ENCODE assay signal across 1 cellular context in genomic region chr13:98300956-98301641, GRCh38.
TF ChIP-seq lines count a peak whose summit lies in the region.

No MANE protein-coding gene starts in this region.

TF ChIP-seq in HepG2, 621 proteins besides CTCF, POLR2A, EP300 and RAD21 (continued from another document and continues in another):
- TF ChIP-seq MXD4 (CRISPR knock-in tag; IDR thresholded peaks at IDR 0.05) (peak; percentile 83), MED13 (CRISPR knock-in tag; IDR thresholded peaks at IDR 0.05) (0 out of 2 replicates have a peak, but pooled peaks have one; percentile 19), ZNF318 (CRISPR knock-in tag; IDR thresholded peaks at IDR 0.05) (peak; percentile 78; the same call in 1 of the 2 replicates), MEIS1 (CRISPR knock-in tag; IDR thresholded peaks at IDR 0.05; ENCODE audit: borderline replicate concordance) (peak; percentile 34; the same call in 1 of the 2 replicates), BCL6 (CRISPR knock-in tag; IDR thresholded peaks at IDR 0.05) (peak; percentile 53; the same call in 1 of the 2 replicates), NR2C2 (CRISPR knock-in tag; IDR thresholded peaks at IDR 0.05; ENCODE audit: borderline replicate concordance) (peak; percentile 55; the same call in 1 of the 2 replicates), ARID5B (CRISPR knock-in tag; IDR thresholded peaks at IDR 0.05) (peak; percentile 84; the same call in 1 of the 2 replicates), EHMT2 (IDR thresholded peaks at IDR 0.05; ENCODE audit: borderline replicate concordance, low read depth, low read length) (peak; percentile 28; the same call in 1 of the 2 replicates), ZNF12 (CRISPR knock-in tag; IDR thresholded peaks at IDR 0.05) (peak; percentile 40; the same call in 1 of the 2 replicates), MNT (IDR thresholded peaks at IDR 0.05) (peak; percentile 91), ZNF710 (CRISPR knock-in tag; IDR thresholded peaks at IDR 0.05; ENCODE audit: borderline replicate concordance) (peak; percentile 77; the same call in 1 of the 2 replicates), ZNF510 (CRISPR knock-in tag; IDR thresholded peaks at IDR 0.05; ENCODE audit: low read depth) (no peak), SMAD9 (CRISPR knock-in tag; IDR thresholded peaks at IDR 0.05) (no peak), THAP9 (CRISPR knock-in tag; IDR thresholded peaks at IDR 0.05; ENCODE audit: borderline replicate concordance) (peak; percentile 31; the same call in 1 of the 2 replicates), HMGXB3 (CRISPR knock-in tag; IDR thresholded peaks at IDR 0.05; ENCODE audit: borderline replicate concordance) (0 out of 2 replicates have a peak, but pooled peaks have one; percentile 33), ZNF441 (CRISPR knock-in tag; IDR thresholded peaks at IDR 0.05; ENCODE audit: borderline replicate concordance) (peak; percentile 65; the same call in 1 of the 2 replicates), MIER3 (CRISPR knock-in tag; IDR thresholded peaks at IDR 0.05; ENCODE audit: borderline replicate concordance) (peak; percentile 84; the same call in 1 of the 2 replicates), ZNF350 (CRISPR knock-in tag; IDR thresholded peaks at IDR 0.05; ENCODE audit: borderline replicate concordance, low read depth) (peak; percentile 67; the same call in 1 of the 2 replicates), JUN (CRISPR knock-in tag; IDR thresholded peaks at IDR 0.05) (no peak), PCBP2 (optimal IDR thresholded peaks at IDR 0.05; ENCODE audit: low read depth, low read length, poor library complexity, severe bottlenecking) (no peak), MAFF (IDR thresholded peaks at IDR 0.05; ENCODE audit: low read depth, low read length) (peak; percentile 53), ZNF800 (CRISPR knock-in tag; IDR thresholded peaks at IDR 0.05) (no peak), ZFP82 (CRISPR knock-in tag; IDR thresholded peaks at IDR 0.05; ENCODE audit: borderline replicate concordance) (no peak), PTBP1 (IDR thresholded peaks at IDR 0.05; ENCODE audit: low read depth, low read length, poor library complexity, severe bottlenecking) (no peak)
